In the genomic region with DNA sequence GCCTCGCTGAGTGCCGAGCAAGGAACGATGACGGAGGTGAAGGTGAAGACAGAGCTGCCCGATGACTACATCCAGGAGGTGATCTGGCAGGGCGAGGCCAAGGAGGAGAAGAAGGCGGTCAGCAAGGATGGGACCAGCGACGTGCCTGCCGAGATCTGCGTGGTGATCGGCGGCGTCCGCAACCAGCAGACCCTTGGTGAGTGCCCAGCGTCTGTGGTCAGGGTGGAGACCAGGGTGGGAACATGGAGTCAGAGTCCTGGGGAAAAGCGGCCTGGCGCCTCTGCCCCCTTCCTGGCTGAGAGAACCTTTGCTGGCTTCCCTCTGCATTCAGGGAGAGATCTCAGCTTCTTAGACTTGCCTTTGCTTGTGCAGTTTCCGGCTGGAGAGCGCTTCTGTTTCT, we compare ENCODE assay signal across 33 cellular contexts.
"Had no signal": no experiment of that assay in that cellular context is flagged by ENCODE, and none has a peak within 500 bp of the region (broad histone marks: within the 10 kb centered on the region; RNA-seq: fewer than 3 reads in every experiment).

No MANE protein-coding gene starts in this region.

- H3K4me1 ChIP-seq: neural progenitor cell had no signal

- H3K9ac ChIP-seq: neural progenitor cell had no signal

- H3K4me3 ChIP-seq: body of pancreas, cardiac muscle cell, gastrocnemius medialis, lung, neural progenitor cell, prostate gland, sigmoid colon, smooth muscle cell, suprapubic skin, transverse colon had no signal

- H2AFZ ChIP-seq: neural progenitor cell had no signal

- H3K27ac ChIP-seq: body of pancreas, cardiac muscle cell, neural progenitor cell, prostate gland, suprapubic skin had no signal

- H3K4me2 ChIP-seq: neural progenitor cell, smooth muscle cell had no signal

- H3K9me3 ChIP-seq: body of pancreas, gastrocnemius medialis, prostate gland, sigmoid colon, suprapubic skin, transverse colon had no signal

- H3K27me3 ChIP-seq: body of pancreas, cardiac muscle cell, gastrocnemius medialis, neural progenitor cell, sigmoid colon, suprapubic skin, transverse colon had no signal

- ATAC-seq: activated naive CD4-positive, alpha-beta T cell treated with anti-CD3 and anti-CD28 coated beads, Interleukin-2, amount 50 U/mL, for 72 hours; activated T-cell treated with anti-CD3 and anti-CD28 coated beads, Interleukin-2, amount 50 U/mL, for 4 hours; activated T-helper 17 cell treated with anti-CD3 and anti-CD28 coated beads, Interleukin-2, amount 50 U/mL, for 72 hours; body of pancreas; effector memory CD8-positive, alpha-beta T cell; SK-N-SH treated with all-trans-retinoic acid at 6 μM for 48 hours; stimulated activated naive B cell treated with anti-CD40 and anti-IgM and Interleukin-4, amounts not matched to agents 10 μg/mL and 1 μg/mL and 100 μg/mL, for 72 hours; T-helper 17 cell; WTC11 had no signal

- DNase-seq: activated CD4-positive, alpha-beta memory T cell treated with anti-CD3 and anti-CD28 coated beads, Interleukin-2, amount 10 ng/mL, durations not matched to agents 7 days and 5 days; activated CD4-positive, alpha-beta T cell treated with anti-CD3 and anti-CD28 coated beads for 1 hour; activated CD4-positive, alpha-beta T cell treated with anti-CD3 and anti-CD28 coated beads, Interleukin-2, amount 10 ng/mL, durations not matched to agents 7 days and 5 days; activated naive CD4-positive, alpha-beta T cell; activated T-cell treated with anti-CD3 and anti-CD28 coated beads, Interleukin-2, amount 50 U/mL, for 4 hours; cerebellar nuclear complex; cortex of kidney; effector memory CD8-positive, alpha-beta T cell; erythroblast; hypothalamus; immature natural killer cell; mesendoderm; naive B cell; retina; sigmoid colon; stimulated activated CD4-positive, alpha-beta T cell treated with anti-CD3 and anti-CD28 coated beads, Interleukin-1b, Interleukin-23, amount 100 ng/mL, for 48 hours; stimulated activated CD4-positive, alpha-beta T cell treated with anti-CD3 and anti-CD28 coated beads, Interleukin-4, amount 100 ng/mL, for 4 hours; stimulated activated CD8-positive, alpha-beta memory T cell treated with anti-CD3 and anti-CD28 coated beads, Interleukin-4, amount 100 ng/mL, for 48 hours; stimulated activated naive B cell treated with anti-CD40 and anti-IgM and Interleukin-4, amounts not matched to agents 10 μg/mL and 1 μg/mL and 100 μg/mL, for 72 hours; T-helper 17 cell; transverse colon had no signal

- H3K36me3 ChIP-seq: gastrocnemius medialis, neural progenitor cell, prostate gland, transverse colon had no signal
